Comparison of ENCODE assay signal across 17 cellular contexts in genomic region chr4:27668001-27668400, GRCh38.
DNase-seq lines count a peak whose midpoint lies in the region; ATAC-seq, FAIRE-seq and TF ChIP-seq lines count a peak whose summit lies in the region.
"Had no signal": no experiment of that assay in that cellular context is flagged by ENCODE, and none has a peak within 500 bp of the region (broad histone marks: within the 10 kb centered on the region; RNA-seq: fewer than 3 reads in every experiment).

No MANE protein-coding gene starts in this region.

- H3K36me3 ChIP-seq in pancreas: no peaks in the 10 kb centered on the region
- H3K36me3 ChIP-seq: HAP-1 had no signal

- ATAC-seq in pancreas: no peak
- ATAC-seq: GM23338 had no signal

- H3K9me3 ChIP-seq in pancreas: no peaks in the 10 kb centered on the region
- H3K9me3 ChIP-seq: Caco-2, HAP-1 had no signal

- 46 to 56% methylated on average over 3 of the region's 3 CpGs for whole genome bisulfite sequencing in pancreas, 2 donors

- H3K4me3 ChIP-seq in pancreas: no peak overlapping the region
- H3K4me3 ChIP-seq: GM23338, HAP-1 had no signal

- peak; percentile 47 for FAIRE-seq in colon (lab: Jason Lieb, UNC)
- FAIRE-seq in frontal cortex (lab: Jason Lieb, UNC): peak; percentile 66
- peak; percentile 37 for FAIRE-seq in pancreas (lab: Jason Lieb, UNC)
- FAIRE-seq: GM12892, GM19239, H54 had no signal

- TF ChIP-seq CTCF in pancreas (IDR thresholded peaks at IDR 0.05): no peak

- no peak for DNase-seq in frontal cortex (ENCODE audit: low spot score in 2 of 2)
- DNase-seq in pancreas: no peak
- DNase-seq in NCI-H1417 treated with DMSO at 0.1 percent for 48 hours (lab: John Stamatoyannopoulos, UW): no peak
- DNase-seq in HT-29 (ENCODE audit: low spot score): no peak
- DNase-seq in GM19240 (ENCODE audit: insufficient read length, low spot score): no peak
- DNase-seq: C1 segment of cervical spinal cord; Caco-2; CD4-positive, alpha-beta memory T cell; DMS153; DND-41; HFFc6 had no signal

- no peak overlapping the region for H3K27ac ChIP-seq in pancreas

- intact Hi-C loops in pancreas (cut with DNase I): no loop called here

- H3K4me1 ChIP-seq in pancreas: peaks cover 0 to 5% (median 3%) of the 10 kb centered on the region in 3 donors
- H3K4me1 ChIP-seq: Caco-2, HAP-1 had no signal

- H3K27me3 ChIP-seq in pancreas: no peaks in the 10 kb centered on the region
